Comparison of ENCODE assay signal across 8 cellular contexts in genomic region chr5:137660349-137660817, GRCh38.
A peak's percentile ranks its signal among the peaks of the same experiment; 100 is the strongest.
DNase-seq lines count a peak whose midpoint lies in the region; ATAC-seq, FAIRE-seq and TF ChIP-seq lines count a peak whose summit lies in the region.

No MANE protein-coding gene starts in this region.

- peak; percentile 95 for ATAC-seq in GM21619 (IDR thresholded peaks at IDR 0.05; ENCODE audit: unreplicated experiment)

- TF ChIP-seq POLR2A in testis (IDR thresholded peaks at IDR 0.05), result no peak

- DNase-seq in DMS79 treated with DMSO at 0.1 percent for 48 hours (lab: John Stamatoyannopoulos, UW), result peak; percentile 42
- peak; percentile 5 for DNase-seq in KG1 (lab: John Stamatoyannopoulos, UW)
- DNase-seq in RCC 7860 (ENCODE audit: low spot score), result peak; percentile 29
- DNase-seq in activated T-helper 1 cell treated with anti-CD3 and anti-CD28 coated beads, Interleukin-12 subunit alpha, Interleukin-12 subunit beta, Interleukin-2, Interleukin-4 antibody, amounts not matched to agents 30 ng/mL and 10 ng/mL and 1 ng/mL, durations not matched to agents 14 hours and 24 hours and 36 hours (ENCODE audit: low spot score), result peak; percentile 50
- DNase-seq in fibroblast of the conjunctiva (ENCODE audit: low read depth), result peak; percentile 56
- peak; percentile 44 for DNase-seq in occipital lobe (lab: John Stamatoyannopoulos, UW)
- DNase-seq in testis, result peak; percentile 82

- H3K4me1 ChIP-seq in testis, result no peaks in the 10 kb centered on the region

- no peaks in the 10 kb centered on the region for H3K36me3 Mint-ChIP-seq in activated T-helper 1 cell treated with anti-CD3 and anti-CD28 coated beads, Interleukin-12 subunit alpha, Interleukin-12 subunit beta, Interleukin-2, Interleukin-4 antibody, amounts not matched to agents 30 ng/mL and 10 ng/mL and 1 ng/mL, durations not matched to agents 14 hours and 24 hours and 36 hours (ENCODE audit: low read depth)

- intact Hi-C loops in activated T-helper 1 cell treated with anti-CD3 and anti-CD28 coated beads, Interleukin-12 subunit alpha, Interleukin-12 subunit beta, Interleukin-2, Interleukin-4 antibody, amounts not matched to agents 30 ng/mL and 10 ng/mL and 1 ng/mL, durations not matched to agents 14 hours and 24 hours and 36 hours (cut with micrococcal nuclease), result loop anchor here (1.0 kb wide), 4 partner anchors 31 to 473 kb away; no protein-coding TSS in a partner anchor
- intact Hi-C loops in testis (cut with DNase I; ENCODE audit: low total_unique reads), result no loop called here

- H3K27me3 ChIP-seq in testis, result no peaks in the 10 kb centered on the region

- 22 to 37% methylated on average over 5 to 6 of the region's 6 CpGs for WGBS in testis, 2 donors

- no peaks in the 10 kb centered on the region for H3K9me3 ChIP-seq in testis

- H3K27ac Mint-ChIP-seq in activated T-helper 1 cell treated with anti-CD3 and anti-CD28 coated beads, Interleukin-12 subunit alpha, Interleukin-12 subunit beta, Interleukin-2, Interleukin-4 antibody, amounts not matched to agents 30 ng/mL and 10 ng/mL and 1 ng/mL, durations not matched to agents 14 hours and 24 hours and 36 hours, result no peak overlapping the region

- H3K9me3 Mint-ChIP-seq in activated T-helper 1 cell treated with anti-CD3 and anti-CD28 coated beads, Interleukin-12 subunit alpha, Interleukin-12 subunit beta, Interleukin-2, Interleukin-4 antibody, amounts not matched to agents 30 ng/mL and 10 ng/mL and 1 ng/mL, durations not matched to agents 14 hours and 24 hours and 36 hours, result no peaks in the 10 kb centered on the region

- peaks cover 3% of the 10 kb centered on the region for H3K4me1 Mint-ChIP-seq in activated T-helper 1 cell treated with anti-CD3 and anti-CD28 coated beads, Interleukin-12 subunit alpha, Interleukin-12 subunit beta, Interleukin-2, Interleukin-4 antibody, amounts not matched to agents 30 ng/mL and 10 ng/mL and 1 ng/mL, durations not matched to agents 14 hours and 24 hours and 36 hours (ENCODE audit: low read depth)

- no peak overlapping the region for H3K27ac ChIP-seq in testis

- peak; percentile 34 to 68 (median 55) for TF ChIP-seq CTCF in testis (IDR thresholded peaks at IDR 0.05)

- H3K4me3 Mint-ChIP-seq in activated T-helper 1 cell treated with anti-CD3 and anti-CD28 coated beads, Interleukin-12 subunit alpha, Interleukin-12 subunit beta, Interleukin-2, Interleukin-4 antibody, amounts not matched to agents 30 ng/mL and 10 ng/mL and 1 ng/mL, durations not matched to agents 14 hours and 24 hours and 36 hours, result no peak overlapping the region

- H3K4me3 ChIP-seq in testis, result no peak overlapping the region

- no peaks in the 10 kb centered on the region for H3K36me3 ChIP-seq in testis (ENCODE audit: low read depth, missing control alignments)

- H3K27me3 Mint-ChIP-seq in activated T-helper 1 cell treated with anti-CD3 and anti-CD28 coated beads, Interleukin-12 subunit alpha, Interleukin-12 subunit beta, Interleukin-2, Interleukin-4 antibody, amounts not matched to agents 30 ng/mL and 10 ng/mL and 1 ng/mL, durations not matched to agents 14 hours and 24 hours and 36 hours (ENCODE audit: insufficient read depth), result no peaks in the 10 kb centered on the region

- FAIRE-seq in RCC 7860 (lab: Jason Lieb, UNC), result no peak

Comparison
In these comparisons a context has a peak if more than half of its experiments do, and no peak if none do; other contexts are left out.
1. DNase-seq: peak in every context shown above with its lines; median percentile 82 in testis; 56 in fibroblast of the conjunctiva; 50 in activated T-helper 1 cell treated with anti-CD3 and anti-CD28 coated beads, Interleukin-12 subunit alpha, Interleukin-12 subunit beta, Interleukin-2, Interleukin-4 antibody, amounts not matched to agents 30 ng/mL and 10 ng/mL and 1 ng/mL, durations not matched to agents 14 hours and 24 hours and 36 hours; 44 in occipital lobe; 42 in DMS79 treated with DMSO at 0.1 percent for 48 hours; 29 in RCC 7860; 5 in KG1.